Comparison of ENCODE assay signal across 18 cellular contexts in the genomic region with DNA sequence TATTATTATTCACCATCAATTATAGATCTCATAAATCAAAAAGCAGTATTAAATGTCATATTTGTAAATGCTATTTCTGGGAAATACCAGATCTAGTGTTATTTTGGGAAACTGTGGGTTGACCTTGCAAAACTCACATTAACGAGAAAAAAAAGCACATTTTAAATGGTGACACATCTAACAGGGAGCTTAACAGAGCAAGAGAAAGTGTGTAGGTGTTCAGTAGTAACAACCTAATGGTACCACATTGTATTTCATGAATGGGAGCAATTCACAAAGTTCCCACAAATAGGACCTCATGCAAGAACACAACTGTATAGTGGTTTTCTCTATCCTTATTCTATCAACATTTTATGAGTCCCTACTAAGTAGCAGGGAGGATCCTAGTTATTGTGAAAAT. TPM values are rescaled to one million over a fixed set of nuclear protein-coding genes. Genes with fewer than 3 reads are reported as not detected.
DNase-seq lines count a peak whose midpoint lies in the region; ATAC-seq and TF ChIP-seq lines count a peak whose summit lies in the region.
"Had no signal": no experiment of that assay in that cellular context is flagged by ENCODE, and none has a peak within 500 bp of the region (broad histone marks: within the 10 kb centered on the region; RNA-seq: fewer than 3 reads in every experiment).

No MANE protein-coding gene starts in this region.

- H3K36me3 ChIP-seq in smooth muscle cell (ENCODE audit: low read depth) = no peaks in the 10 kb centered on the region

- TF ChIP-seq CTCF in AG10803 (conservative IDR thresholded peaks at IDR 0.05; ENCODE audit: low read length) = no peak
- no peak for TF ChIP-seq CTCF in GM10266 (IDR thresholded peaks at IDR 0.05; ENCODE audit: control insufficient read depth, insufficient read depth, low read depth, missing control alignments)
- TF ChIP-seq CTCF in smooth muscle cell (IDR thresholded peaks at IDR 0.05; ENCODE audit: borderline replicate concordance, insufficient read depth, poor library complexity, severe bottlenecking) = no peak

- H3F3A ChIP-seq in smooth muscle cell (ENCODE audit: low read depth) = no peaks in the 10 kb centered on the region

- no peaks in the 10 kb centered on the region for H3K9me3 ChIP-seq in smooth muscle cell (replicated peaks; ENCODE audit: low read depth)

- peak; percentile 50 for ATAC-seq in HG02798 (IDR thresholded peaks at IDR 0.05; ENCODE audit: poor library complexity, unreplicated experiment)
- no peak for ATAC-seq in GM19328 (IDR thresholded peaks at IDR 0.05; ENCODE audit: unreplicated experiment)
- ATAC-seq: Right ventricle myocardium inferior had no signal

- no peaks in the 10 kb centered on the region for H4K20me1 ChIP-seq in smooth muscle cell (ENCODE audit: low read depth)

- H2AFZ ChIP-seq in smooth muscle cell (ENCODE audit: low read depth) = no peak overlapping the region

- no peak overlapping the region for H3K9ac ChIP-seq in smooth muscle cell (ENCODE audit: low read depth)

- H3K4me1 ChIP-seq in smooth muscle cell (ENCODE audit: low read depth) = no peaks in the 10 kb centered on the region

- DNase-seq in AG10803 (ENCODE audit: low read depth) = peak; percentile 5
- DNase-seq in GM10266 (ENCODE audit: extremely low spot score) = peak; percentile 17
- DNase-seq in smooth muscle cell (lab: John Stamatoyannopoulos, UW; ENCODE audit: unreplicated experiment) = no peak
- DNase-seq in NCI-H1105 treated with DMSO at 0.1 percent for 48 hours (lab: John Stamatoyannopoulos, UW) = no peak
- DNase-seq in mesenteric fat pad (ENCODE audit: low spot score) = no peak
- DNase-seq: C1 segment of cervical spinal cord, DMS79, Kasumi-1, MM.1S, NCI-H187, NCI-H2107, NCI-H2227 treated with DMSO at 0.1 percent for 48 hours, NCI-H510A treated with DMSO at 0.1 percent for 48 hours, NCI-H774, SW 1271 had no signal

- H3K27me3 ChIP-seq in smooth muscle cell (ENCODE audit: low read depth) = no peaks in the 10 kb centered on the region

- H3K4me3 ChIP-seq in AG10803 (ENCODE audit: low read length) = no peak overlapping the region
- no peak overlapping the region for H3K4me3 ChIP-seq in smooth muscle cell

- 50% methylated on average over 1 of the region's 1 CpG for WGBS in smooth muscle cell (ENCODE audit: low lambda C conversion rate)

- peak overlapping the region; percentile 41 for H3K4me2 ChIP-seq in smooth muscle cell

- H3K79me2 ChIP-seq in smooth muscle cell (ENCODE audit: low read depth) = no peaks in the 10 kb centered on the region

- H3K27ac ChIP-seq in smooth muscle cell (ENCODE audit: low read depth) = no peak overlapping the region

RNA-seq across cellular contexts. Expression of gene HDAC9, which starts 26.2 kb away (rescaled TPM):
- total RNA-seq in smooth muscle cell = 7.1 and 9.2 TPM in 2 replicates
- polyA plus RNA-seq in smooth muscle cell = 2.2 and 2.5 TPM in 2 replicates
- 21.7 TPM for total RNA-seq in mesenteric fat pad

Comparison
In these comparisons a context has a peak if more than half of its experiments do, and no peak if none do; other contexts are left out.
1. DNase-seq: peak in AG10803 (single experiment) and GM10266 (single experiment); none in smooth muscle cell (single experiment), NCI-H1105 treated with DMSO at 0.1 percent for 48 hours (single experiment) and mesenteric fat pad (single experiment).